Comparison of ENCODE assay signal across 1 cellular context in the genomic region with DNA sequence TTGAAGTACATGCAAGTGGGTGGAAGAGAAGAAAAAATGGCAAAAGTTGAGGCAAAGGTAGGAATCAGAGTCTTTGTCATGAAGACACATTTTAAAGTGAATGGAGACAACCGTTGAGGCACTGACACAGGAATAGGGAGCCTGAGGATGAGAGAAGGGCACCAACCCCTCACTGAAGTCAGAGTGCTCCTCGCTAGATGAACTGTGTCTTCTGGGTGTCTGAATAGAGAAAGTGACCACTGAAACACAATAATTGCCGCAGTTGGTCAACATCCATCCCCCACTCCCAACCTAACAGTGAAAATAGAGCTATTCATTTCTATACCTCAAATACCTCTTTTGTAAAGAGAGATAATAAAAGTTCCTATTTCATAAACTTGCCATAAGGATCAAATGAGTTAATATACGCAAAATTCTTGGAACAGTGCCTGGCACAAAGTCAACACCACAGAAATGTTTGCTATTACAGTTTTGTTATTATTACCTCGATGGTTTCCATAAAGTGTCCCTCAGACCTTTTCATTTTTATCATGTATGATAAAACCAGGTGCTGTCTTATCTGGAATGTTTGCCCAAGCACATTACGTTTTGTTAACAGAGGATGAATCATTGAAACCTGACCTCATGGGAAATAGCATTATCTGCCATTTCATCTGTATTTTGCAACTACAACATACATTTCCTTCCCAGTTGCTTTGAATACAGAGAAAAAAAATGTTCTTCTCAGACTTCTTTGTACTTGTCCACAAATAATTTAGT.
TF ChIP-seq lines count a peak whose summit lies in the region.

No MANE protein-coding gene starts in this region.

TF ChIP-seq in HepG2, 621 proteins besides CTCF, POLR2A, EP300 and RAD21 (continued from another document):
- TF ChIP-seq CBX2 (IDR thresholded peaks at IDR 0.05; ENCODE audit: low read depth, low read length) = no peak
- no peak for TF ChIP-seq CBX2 (CRISPR knock-in tag; IDR thresholded peaks at IDR 0.05; ENCODE audit: low read depth)
- peak; percentile 60 for TF ChIP-seq ATF3 (CRISPR knock-in tag; IDR thresholded peaks at IDR 0.05)
- peak; percentile 37; the same call in 1 of the 2 replicates for TF ChIP-seq ARID3A (IDR thresholded peaks at IDR 0.05; ENCODE audit: low read depth, low read length)
- 0 out of 2 replicates have a peak, but pooled peaks have one; percentile 23 for TF ChIP-seq TCF7 (IDR thresholded peaks at IDR 0.05; ENCODE audit: low read depth)
- TF ChIP-seq MIER2 (CRISPR knock-in tag; IDR thresholded peaks at IDR 0.05) = no peak
- TF ChIP-seq, protein P1, sequence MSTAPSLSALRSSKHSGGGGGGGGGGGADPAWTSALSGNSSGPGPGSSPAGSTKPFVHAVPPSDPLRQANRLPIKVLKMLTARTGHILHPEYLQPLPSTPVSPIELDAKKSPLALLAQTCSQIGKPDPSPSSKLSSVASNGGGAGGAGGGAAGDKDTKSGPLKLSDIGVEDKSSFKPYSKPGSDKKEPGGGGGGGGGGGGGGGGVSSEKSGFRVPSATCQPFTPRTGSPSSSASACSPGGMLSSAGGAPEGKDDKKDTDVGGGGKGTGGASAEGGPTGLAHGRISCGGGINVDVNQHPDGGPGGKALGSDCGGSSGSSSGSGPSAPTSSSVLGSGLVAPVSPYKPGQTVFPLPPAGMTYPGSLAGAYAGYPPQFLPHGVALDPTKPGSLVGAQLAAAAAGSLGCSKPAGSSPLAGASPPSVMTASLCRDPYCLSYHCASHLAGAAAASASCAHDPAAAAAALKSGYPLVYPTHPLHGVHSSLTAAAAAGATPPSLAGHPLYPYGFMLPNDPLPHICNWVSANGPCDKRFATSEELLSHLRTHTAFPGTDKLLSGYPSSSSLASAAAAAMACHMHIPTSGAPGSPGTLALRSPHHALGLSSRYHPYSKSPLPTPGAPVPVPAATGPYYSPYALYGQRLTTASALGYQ (CRISPR knock-in tag; IDR thresholded peaks at IDR 0.05) = no peak
- TF ChIP-seq GATAD2A (CRISPR knock-in tag; IDR thresholded peaks at IDR 0.05) = 0 out of 2 replicates have a peak, but pooled peaks have one; percentile 28
